ENCODE assay signal across 17 cellular contexts in genomic region chr9:18756712-18757125, GRCh38.
A peak's percentile ranks its signal among the peaks of the same experiment; 100 is the strongest.
DNase-seq lines count a peak whose midpoint lies in the region; ATAC-seq, FAIRE-seq and TF ChIP-seq lines count a peak whose summit lies in the region.
"Had no signal": no experiment of that assay in that cellular context is flagged by ENCODE, and none has a peak within 500 bp of the region (broad histone marks: within the 10 kb centered on the region; RNA-seq: fewer than 3 reads in every experiment).

No MANE protein-coding gene starts in this region.

- H3K4me3 Mint-ChIP-seq in activated CD4-positive, alpha-beta T cell treated with anti-CD3 and anti-CD28 coated beads for 36 hours, result no peak overlapping the region
- H3K4me3 Mint-ChIP-seq: activated CD4-positive, alpha-beta memory T cell treated with anti-CD3 and anti-CD28 coated beads for 36 hours had no signal

- no peaks in the 10 kb centered on the region for H3K79me2 ChIP-seq in endothelial cell of umbilical vein (ENCODE audit: control insufficient read depth, insufficient read depth, low read length)

- POLR2A ChIA-PET in endothelial cell of umbilical vein (lab: Charles Lee), result no interaction called here
- POLR2A ChIA-PET in activated CD4-positive, alpha-beta T cell treated with anti-CD3 and anti-CD28 coated beads for 36 hours (lab: Charles Lee), result no interaction called here

- FAIRE-seq in endothelial cell of umbilical vein (lab: Jason Lieb, UNC), result no peak
- FAIRE-seq: GM18507 had no signal

- H3K9me1 ChIP-seq in endothelial cell of umbilical vein (replicated peaks; ENCODE audit: control insufficient read depth, extremely low read depth, insufficient read depth, low read length), result no peaks in the 10 kb centered on the region

- H3K27me3 Mint-ChIP-seq in activated CD4-positive, alpha-beta T cell treated with anti-CD3 and anti-CD28 coated beads for 36 hours, result no peaks in the 10 kb centered on the region
- H3K27me3 Mint-ChIP-seq: activated CD4-positive, alpha-beta memory T cell treated with anti-CD3 and anti-CD28 coated beads for 36 hours had no signal

- peak; percentile 69 for DNase-seq in endothelial cell of umbilical vein (ENCODE audit: low read depth, low spot score)
- no peak for DNase-seq in activated CD4-positive, alpha-beta T cell treated with anti-CD3 and anti-CD28 coated beads for 36 hours
- no peak for DNase-seq in tibial nerve (ENCODE audit: low spot score in 2 of 2)
- DNase-seq in NCI-H1694 (lab: John Stamatoyannopoulos, UW), result no peak
- DNase-seq: activated CD4-positive, alpha-beta memory T cell treated with anti-CD3 and anti-CD28 coated beads for 36 hours; NCI-H1092; NCI-H82; occipital lobe; Right ventricle myocardium superior; T1000 had no signal

- H3K27ac ChIP-seq in endothelial cell of umbilical vein (ENCODE audit: insufficient read depth, low read depth, low read length) (no peak overlapping the region), tibial nerve (peak overlapping the region in 1 of 4 donors; percentile 22), gastroesophageal sphincter (no peak overlapping the region)
- H3K27ac ChIP-seq: BLaER1 had no signal

- CTCF ChIA-PET in endothelial cell of umbilical vein (lab: Charles Lee), result interaction anchor here (0.7 kb wide), 1 partner anchor 252 kb away, joined by 3 read pairs; no protein-coding TSS in a partner anchor
- CTCF ChIA-PET in activated CD4-positive, alpha-beta T cell treated with anti-CD3 and anti-CD28 coated beads for 36 hours (lab: Charles Lee), result interaction anchor here (0.6 kb wide), 1 partner anchor 252 kb away, joined by 3 read pairs; no protein-coding TSS in a partner anchor

- intact Hi-C loops in endothelial cell of umbilical vein (cut with micrococcal nuclease), result no loop called here
- intact Hi-C loops in activated CD4-positive, alpha-beta T cell treated with anti-CD3 and anti-CD28 coated beads for 36 hours (cut with DNase I, micrococcal nuclease), result no loop called here

- TF ChIP-seq EP300 in tibial nerve (IDR thresholded peaks at IDR 0.05), result no peak
- TF ChIP-seq EP300 in gastroesophageal sphincter (IDR thresholded peaks at IDR 0.05), result no peak

- TF ChIP-seq CTCF in endothelial cell of umbilical vein (IDR thresholded peaks at IDR 0.05; ENCODE audit: extremely low read depth in 1 of 2, insufficient read depth in 1 of 2, low read depth in 1 of 2, low read length in 2 of 2) (no peak), tibial nerve (IDR thresholded peaks at IDR 0.05) (no peak), gastroesophageal sphincter (IDR thresholded peaks at IDR 0.05) (no peak)

- 40 to 49% methylated on average over 3 of the region's 3 CpGs for WGBS in tibial nerve, 2 donors
- WGBS in gastroesophageal sphincter (ENCODE audit: low coverage in 1 of 2), 2 donors, result 31 to 48% methylated on average over 2 to 3 of the region's 3 CpGs

- H3K9me3 ChIP-seq in endothelial cell of umbilical vein (replicated peaks; ENCODE audit: control insufficient read depth, insufficient read depth, low read length) (no peaks in the 10 kb centered on the region), tibial nerve (no peaks in the 10 kb centered on the region), gastroesophageal sphincter (no peaks in the 10 kb centered on the region)
- H3K9me3 ChIP-seq: BLaER1 had no signal

- ATAC-seq in GM18861 (IDR thresholded peaks at IDR 0.05; ENCODE audit: unreplicated experiment) (peak; percentile 48), GM21786 (IDR thresholded peaks at IDR 0.05; ENCODE audit: unreplicated experiment) (peak; percentile 50), HG03565 (IDR thresholded peaks at IDR 0.05; ENCODE audit: unreplicated experiment) (peak; percentile 66), gastroesophageal sphincter (no peak)
- ATAC-seq in activated CD4-positive, alpha-beta T cell treated with anti-CD3 and anti-CD28 coated beads for 36 hours, result no peak

- TF ChIP-seq POLR2A in endothelial cell of umbilical vein (IDR thresholded peaks at IDR 0.05; ENCODE audit: low read depth, low read length) (no peak), tibial nerve (IDR thresholded peaks at IDR 0.05) (no peak), gastroesophageal sphincter (IDR thresholded peaks at IDR 0.05) (no peak)

- H3K36me3 ChIP-seq in endothelial cell of umbilical vein (ENCODE audit: control insufficient read depth in 2 of 2, extremely low read depth in 1 of 2, insufficient read depth in 2 of 2, low read length in 2 of 2) (peaks cover 0 to 2% of the 10 kb centered on the region in 2 experiments), tibial nerve (no peaks in the 10 kb centered on the region), gastroesophageal sphincter (peaks cover 0 to 21% of the 10 kb centered on the region in 2 donors)
- H3K36me3 ChIP-seq: BLaER1 had no signal

- no peak overlapping the region for H3K4me2 ChIP-seq in endothelial cell of umbilical vein (ENCODE audit: insufficient read depth, low read length)
- H3K4me2 ChIP-seq: BLaER1 had no signal

- no peaks in the 10 kb centered on the region for H3K9me3 Mint-ChIP-seq in activated CD4-positive, alpha-beta T cell treated with anti-CD3 and anti-CD28 coated beads for 36 hours (ENCODE audit: low read depth)
- H3K9me3 Mint-ChIP-seq: activated CD4-positive, alpha-beta memory T cell treated with anti-CD3 and anti-CD28 coated beads for 36 hours; activated T-helper 2 cell treated with anti-CD3 and anti-CD28 coated beads, Interferon-gamma antibody, Interleukin-2, Interleukin-4, amounts not matched to agents 10 μg/mL and 5 μg/mL and 100 μg/mL, durations not matched to agents 14 hours and 24 hours and 36 hours had no signal

- H3K36me3 Mint-ChIP-seq in activated CD4-positive, alpha-beta T cell treated with anti-CD3 and anti-CD28 coated beads for 36 hours (ENCODE audit: low read depth), result no peaks in the 10 kb centered on the region
- H3K36me3 Mint-ChIP-seq: activated CD4-positive, alpha-beta memory T cell treated with anti-CD3 and anti-CD28 coated beads for 36 hours had no signal

- H3K4me3 ChIP-seq in endothelial cell of umbilical vein (replicated peaks in 1 of 3; ENCODE audit: insufficient read depth in 1 of 3, low read depth in 1 of 3, low read length in 3 of 3) (no peak overlapping the region), tibial nerve (no peak overlapping the region), gastroesophageal sphincter (no peak overlapping the region)
- H3K4me3 ChIP-seq: BLaER1 had no signal

- H3K27me3 ChIP-seq in endothelial cell of umbilical vein (ENCODE audit: control insufficient read depth in 2 of 2, insufficient read depth in 2 of 2, low read length in 2 of 2) (no peaks in the 10 kb centered on the region), tibial nerve (no peaks in the 10 kb centered on the region), gastroesophageal sphincter (no peaks in the 10 kb centered on the region)
- H3K27me3 ChIP-seq: BLaER1 had no signal

- H3K9ac ChIP-seq in endothelial cell of umbilical vein (replicated peaks; ENCODE audit: extremely low read depth, insufficient read depth, low read length), result no peak overlapping the region
- H3K9ac ChIP-seq: BLaER1 had no signal

- BruUV-seq in endothelial cell of umbilical vein (replicated peaks; lab: Mats Ljungman, UMichigan), result no TSS peak

- dilution Hi-C loops in endothelial cell of umbilical vein (cut with MboI; ENCODE audit: extremely low pct_ligation_motif_present, low sequenced_read_pairs), result no loop called here

- no peak overlapping the region for H2AFZ ChIP-seq in endothelial cell of umbilical vein (ENCODE audit: low read depth, low read length)

- H4K20me1 ChIP-seq in endothelial cell of umbilical vein (replicated peaks; ENCODE audit: control insufficient read depth, extremely low read depth, insufficient read depth, low read length), result no peaks in the 10 kb centered on the region
- H4K20me1 ChIP-seq: BLaER1 had no signal

- H3K4me1 ChIP-seq in endothelial cell of umbilical vein (ENCODE audit: control insufficient read depth, extremely low read depth, insufficient read depth, low read length) (peaks cover 6% of the 10 kb centered on the region), tibial nerve (peaks cover 0 to 5% (median 0%) of the 10 kb centered on the region in 4 donors), gastroesophageal sphincter (peaks cover 0 to 7% (median 0%) of the 10 kb centered on the region in 3 donors)
- H3K4me1 ChIP-seq: BLaER1 had no signal

- no peak overlapping the region for H3K27ac Mint-ChIP-seq in activated CD4-positive, alpha-beta T cell treated with anti-CD3 and anti-CD28 coated beads for 36 hours
- H3K27ac Mint-ChIP-seq: activated CD4-positive, alpha-beta memory T cell treated with anti-CD3 and anti-CD28 coated beads for 36 hours; activated T-helper 2 cell treated with anti-CD3 and anti-CD28 coated beads, Interferon-gamma antibody, Interleukin-2, Interleukin-4, amounts not matched to agents 10 μg/mL and 5 μg/mL and 100 μg/mL, durations not matched to agents 14 hours and 24 hours and 36 hours had no signal

- no peaks in the 10 kb centered on the region for H3K4me1 Mint-ChIP-seq in activated CD4-positive, alpha-beta T cell treated with anti-CD3 and anti-CD28 coated beads for 36 hours

TF ChIP-seq in endothelial cell of umbilical vein, 7 proteins besides CTCF, POLR2A, EP300 and RAD21:
- TF ChIP-seq EZH2 (IDR thresholded peaks at IDR 0.05; ENCODE audit: borderline replicate concordance, low read depth, low read length, severe bottlenecking) (no peak), MYC (IDR thresholded peaks at IDR 0.05; ENCODE audit: low read depth, low read length) (no peak), MAX (IDR thresholded peaks at IDR 0.05; ENCODE audit: insufficient read depth, insufficient read length) (no peak), GATA2 (IDR thresholded peaks at IDR 0.05; ENCODE audit: insufficient read depth, insufficient read length, low read depth, low read length) (no peak), POLR2AphosphoS5 (IDR thresholded peaks at IDR 0.05; ENCODE audit: insufficient read depth, low read depth, low read length) (no peak), FOS (IDR thresholded peaks at IDR 0.05; ENCODE audit: borderline replicate concordance, insufficient read depth, low read length) (no peak), JUN (IDR thresholded peaks at IDR 0.05; ENCODE audit: borderline replicate concordance, insufficient read depth, insufficient read length, low read depth) (no peak)
TF ChIP-seq in endothelial cell of umbilical vein: peak in this region for 0.

Comparison
In these comparisons a context has a peak if more than half of its experiments do, and no peak if none do; other contexts are left out.
1. ATAC-seq: peak in GM18861 (single experiment), GM21786 (single experiment) and HG03565 (single experiment); none in activated CD4-positive, alpha-beta T cell treated with anti-CD3 and anti-CD28 coated beads for 36 hours (single experiment) and gastroesophageal sphincter (single experiment).